ENCODE assay signal across 3 cellular contexts in the genomic region with DNA sequence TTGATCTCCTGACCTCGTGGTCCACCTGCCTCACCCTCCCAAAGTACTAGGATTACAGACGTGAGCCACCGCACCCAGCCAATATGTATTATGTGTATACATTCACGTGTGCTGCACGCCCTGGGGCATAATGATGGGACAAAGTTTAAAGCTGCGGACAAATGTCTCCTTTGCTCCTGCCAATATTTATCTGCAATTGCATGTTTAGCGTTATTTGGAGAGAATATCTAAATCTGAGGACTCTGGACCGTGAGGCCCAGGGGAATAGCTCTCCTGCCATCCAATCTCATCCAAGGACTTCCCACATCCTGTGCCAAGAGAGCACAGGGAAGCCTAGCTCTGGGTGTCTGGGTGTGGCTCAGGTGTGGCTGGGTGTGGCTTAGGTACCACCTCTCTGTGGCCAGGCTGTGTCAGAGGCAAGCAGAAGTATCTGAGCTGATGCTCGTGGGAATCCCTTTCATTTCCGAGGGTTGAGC.
A peak's percentile ranks its signal among the peaks of the same experiment; 100 is the strongest.
TF ChIP-seq lines count a peak whose summit lies in the region.

No MANE protein-coding gene starts in this region.

TF ChIP-seq in A549, 52 proteins besides CTCF, POLR2A, EP300 and RAD21:
- no peak for TF ChIP-seq USF2 (IDR thresholded peaks at IDR 0.05)
- TF ChIP-seq CEBPB (IDR thresholded peaks at IDR 0.05): no peak
- no peak for TF ChIP-seq GATA3 (IDR thresholded peaks at IDR 0.05; ENCODE audit: borderline replicate concordance)
- no peak for TF ChIP-seq TFCP2L1 (CRISPR knock-in tag; IDR thresholded peaks at IDR 0.05)
- TF ChIP-seq KDM5A (IDR thresholded peaks at IDR 0.05): no peak
- TF ChIP-seq ZFP36 (IDR thresholded peaks at IDR 0.05; ENCODE audit: borderline replicate concordance, partially characterized antibody): no peak
- no peak for TF ChIP-seq EHMT2 (IDR thresholded peaks at IDR 0.05; ENCODE audit: low read depth)

TF ChIP-seq in H1, 55 proteins besides CTCF, POLR2A, EP300 and RAD21:
- no peak for TF ChIP-seq RNF2 (IDR thresholded peaks at IDR 0.05; ENCODE audit: borderline replicate concordance, low read depth, low read length, missing control alignments, poor library complexity, severe bottlenecking)
- no peak for TF ChIP-seq CHD1 (IDR thresholded peaks at IDR 0.05; ENCODE audit: low read depth, low read length)
- TF ChIP-seq ATF3 (IDR thresholded peaks at IDR 0.05; ENCODE audit: insufficient read depth, low read depth, low read length): no peak
- TF ChIP-seq SP4 (IDR thresholded peaks at IDR 0.05; ENCODE audit: low read length): no peak
- no peak for TF ChIP-seq PHF8 (conservative IDR thresholded peaks at IDR 0.05; ENCODE audit: low read depth, low read length)
- TF ChIP-seq CREB1 (IDR thresholded peaks at IDR 0.05): no peak
- TF ChIP-seq TBP (IDR thresholded peaks at IDR 0.05; ENCODE audit: low read depth, low read length): no peak
- TF ChIP-seq CEBPB (IDR thresholded peaks at IDR 0.05; ENCODE audit: low read depth, low read length): no peak
TF ChIP-seq in H1: peak in this region for 0.

TF ChIP-seq in liver, 16 proteins besides CTCF, POLR2A, EP300 and RAD21:
- TF ChIP-seq HNF4A (conservative IDR thresholded peaks at IDR 0.05) (peak; percentile 92 to 96), GABPA (IDR thresholded peaks at IDR 0.05 in 1 of 2, conservative IDR thresholded peaks at IDR 0.05 in 1 of 2) (peak in 1 of 2 donors; percentile 32), RXRA (IDR thresholded peaks at IDR 0.05) (peak; percentile 68 to 95), MAX (IDR thresholded peaks at IDR 0.05) (peak; percentile 77), FOXA2 (IDR thresholded peaks at IDR 0.05) (peak; percentile 74), HNF4G (IDR thresholded peaks at IDR 0.05) (peak; percentile 83), JUND (IDR thresholded peaks at IDR 0.05) (peak in 1 of 2 donors; percentile 65), TAF1 (conservative IDR thresholded peaks at IDR 0.05) (no peak), ATF3 (IDR thresholded peaks at IDR 0.05) (peak; percentile 29), YY1 (IDR thresholded peaks at IDR 0.05) (peak; percentile 37), EGR1 (IDR thresholded peaks at IDR 0.05; ENCODE audit: low read depth in 2 of 2) (peak in 1 of 2 donors; percentile 76), FOXA1 (IDR thresholded peaks at IDR 0.05) (peak; percentile 19), NR2F2 (IDR thresholded peaks at IDR 0.05) (peak; percentile 9), SP1 (IDR thresholded peaks at IDR 0.05) (peak; percentile 83)
- TF ChIP-seq, protein P1, sequence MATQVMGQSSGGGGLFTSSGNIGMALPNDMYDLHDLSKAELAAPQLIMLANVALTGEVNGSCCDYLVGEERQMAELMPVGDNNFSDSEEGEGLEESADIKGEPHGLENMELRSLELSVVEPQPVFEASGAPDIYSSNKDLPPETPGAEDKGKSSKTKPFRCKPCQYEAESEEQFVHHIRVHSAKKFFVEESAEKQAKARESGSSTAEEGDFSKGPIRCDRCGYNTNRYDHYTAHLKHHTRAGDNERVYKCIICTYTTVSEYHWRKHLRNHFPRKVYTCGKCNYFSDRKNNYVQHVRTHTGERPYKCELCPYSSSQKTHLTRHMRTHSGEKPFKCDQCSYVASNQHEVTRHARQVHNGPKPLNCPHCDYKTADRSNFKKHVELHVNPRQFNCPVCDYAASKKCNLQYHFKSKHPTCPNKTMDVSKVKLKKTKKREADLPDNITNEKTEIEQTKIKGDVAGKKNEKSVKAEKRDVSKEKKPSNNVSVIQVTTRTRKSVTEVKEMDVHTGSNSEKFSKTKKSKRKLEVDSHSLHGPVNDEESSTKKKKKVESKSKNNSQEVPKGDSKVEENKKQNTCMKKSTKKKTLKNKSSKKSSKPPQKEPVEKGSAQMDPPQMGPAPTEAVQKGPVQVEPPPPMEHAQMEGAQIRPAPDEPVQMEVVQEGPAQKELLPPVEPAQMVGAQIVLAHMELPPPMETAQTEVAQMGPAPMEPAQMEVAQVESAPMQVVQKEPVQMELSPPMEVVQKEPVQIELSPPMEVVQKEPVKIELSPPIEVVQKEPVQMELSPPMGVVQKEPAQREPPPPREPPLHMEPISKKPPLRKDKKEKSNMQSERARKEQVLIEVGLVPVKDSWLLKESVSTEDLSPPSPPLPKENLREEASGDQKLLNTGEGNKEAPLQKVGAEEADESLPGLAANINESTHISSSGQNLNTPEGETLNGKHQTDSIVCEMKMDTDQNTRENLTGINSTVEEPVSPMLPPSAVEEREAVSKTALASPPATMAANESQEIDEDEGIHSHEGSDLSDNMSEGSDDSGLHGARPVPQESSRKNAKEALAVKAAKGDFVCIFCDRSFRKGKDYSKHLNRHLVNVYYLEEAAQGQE (IDR thresholded peaks at IDR 0.05): no peak
- TF ChIP-seq, protein P2, sequence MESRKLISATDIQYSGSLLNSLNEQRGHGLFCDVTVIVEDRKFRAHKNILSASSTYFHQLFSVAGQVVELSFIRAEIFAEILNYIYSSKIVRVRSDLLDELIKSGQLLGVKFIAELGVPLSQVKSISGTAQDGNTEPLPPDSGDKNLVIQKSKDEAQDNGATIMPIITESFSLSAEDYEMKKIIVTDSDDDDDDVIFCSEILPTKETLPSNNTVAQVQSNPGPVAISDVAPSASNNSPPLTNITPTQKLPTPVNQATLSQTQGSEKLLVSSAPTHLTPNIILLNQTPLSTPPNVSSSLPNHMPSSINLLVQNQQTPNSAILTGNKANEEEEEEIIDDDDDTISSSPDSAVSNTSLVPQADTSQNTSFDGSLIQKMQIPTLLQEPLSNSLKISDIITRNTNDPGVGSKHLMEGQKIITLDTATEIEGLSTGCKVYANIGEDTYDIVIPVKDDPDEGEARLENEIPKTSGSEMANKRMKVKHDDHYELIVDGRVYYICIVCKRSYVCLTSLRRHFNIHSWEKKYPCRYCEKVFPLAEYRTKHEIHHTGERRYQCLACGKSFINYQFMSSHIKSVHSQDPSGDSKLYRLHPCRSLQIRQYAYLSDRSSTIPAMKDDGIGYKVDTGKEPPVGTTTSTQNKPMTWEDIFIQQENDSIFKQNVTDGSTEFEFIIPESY (IDR thresholded peaks at IDR 0.05): peak; percentile 59
TF ChIP-seq in liver: peak in this region for 14.
